Comparison of ENCODE assay signal across 13 cellular contexts in genomic region chr1:218983848-218984247, GRCh38.
A peak's percentile ranks its signal among the peaks of the same experiment; 100 is the strongest.
DNase-seq lines count a peak whose midpoint lies in the region; ATAC-seq, FAIRE-seq and TF ChIP-seq lines count a peak whose summit lies in the region.
"Had no signal": no experiment of that assay in that cellular context is flagged by ENCODE, and none has a peak within 500 bp of the region (broad histone marks: within the 10 kb centered on the region; RNA-seq: fewer than 3 reads in every experiment).

No MANE protein-coding gene starts in this region.

- no peaks in the 10 kb centered on the region for H3K9me3 ChIP-seq in BE2C
- no peaks in the 10 kb centered on the region for H3K9me3 ChIP-seq in OCI-LY7 (ENCODE audit: low read length)
- H3K9me3 ChIP-seq: right lobe of liver had no signal

- H2AFZ ChIP-seq in OCI-LY7 (ENCODE audit: low read length) = no peak overlapping the region; the same call in 1 of the 2 replicates

- no peak overlapping the region for H3K4me2 ChIP-seq in OCI-LY7 (ENCODE audit: low read length)

- no peaks in the 10 kb centered on the region for H4K20me1 ChIP-seq in OCI-LY7 (ENCODE audit: insufficient read depth, low read length)

- no peaks in the 10 kb centered on the region for H3K79me2 ChIP-seq in OCI-LY7 (ENCODE audit: insufficient read depth, low read depth, low read length)

- H3K36me3 ChIP-seq in BE2C = no peaks in the 10 kb centered on the region
- H3K36me3 ChIP-seq in OCI-LY7 (ENCODE audit: insufficient read depth, low read length) = no peaks in the 10 kb centered on the region
- H3K36me3 ChIP-seq: right lobe of liver had no signal

- H3K4me3 Mint-ChIP-seq in glutamatergic neuron (ENCODE audit: unreplicated experiment) = no peak overlapping the region
- H3K4me3 Mint-ChIP-seq: activated CD8-positive, alpha-beta T cell treated with anti-CD3 and anti-CD28 coated beads for 36 hours had no signal

- no peak for FAIRE-seq in GM12892 (lab: Jason Lieb, UNC)

- POLR2A ChIA-PET in OCI-LY7 (lab: Charles Lee) = no interaction called here

- H3K4me1 ChIP-seq in BE2C = no peaks in the 10 kb centered on the region
- no peaks in the 10 kb centered on the region for H3K4me1 ChIP-seq in OCI-LY7 (ENCODE audit: insufficient read depth, low read length, poor library complexity, severe bottlenecking)

- no peaks in the 10 kb centered on the region for H3K4me1 Mint-ChIP-seq in glutamatergic neuron (ENCODE audit: low read depth, unreplicated experiment)

- H3K4me3 ChIP-seq in BE2C (ENCODE audit: low read depth, low read length) (no peak overlapping the region), OCI-LY7 (ENCODE audit: low read depth, low read length, poor library complexity, severe bottlenecking) (no peak overlapping the region)
- H3K4me3 ChIP-seq: lung, right lobe of liver had no signal

- H3K27ac ChIP-seq in OCI-LY7 (ENCODE audit: low read depth, low read length, poor library complexity, severe bottlenecking) = no peak overlapping the region
- H3K27ac ChIP-seq: right lobe of liver had no signal

- intact Hi-C loops in OCI-LY7 (cut with micrococcal nuclease; ENCODE audit: unreplicated experiment) = no loop called here

- DNase-seq in BE2C = peak; percentile 36
- peak; percentile 2 for DNase-seq in OCI-LY7 (ENCODE audit: low spot score)
- peak; percentile 40 for DNase-seq in glutamatergic neuron
- DNase-seq in activated CD8-positive, alpha-beta memory T cell treated with anti-CD3 and anti-CD28 coated beads, Interleukin-2, amount 50 U/mL, for 48 hours = no peak
- DNase-seq in nucleus accumbens (lab: John Stamatoyannopoulos, UW) = no peak
- DNase-seq in COLO829 (ENCODE audit: low spot score) = no peak
- DNase-seq in GM12892 (ENCODE audit: insufficient read length) = no peak
- DNase-seq: activated CD8-positive, alpha-beta T cell treated with anti-CD3 and anti-CD28 coated beads for 36 hours; anterior cingulate cortex; NCI-H1417 treated with DMSO at 0.1 percent for 48 hours; right lobe of liver had no signal

- CTCF ChIA-PET in OCI-LY7 (lab: Charles Lee; ENCODE audit: unreplicated experiment) = no interaction called here

- no peaks in the 10 kb centered on the region for H3K9me3 Mint-ChIP-seq in glutamatergic neuron (ENCODE audit: unreplicated experiment)

- no peaks in the 10 kb centered on the region for H3K27me3 Mint-ChIP-seq in glutamatergic neuron (ENCODE audit: unreplicated experiment)
- H3K27me3 Mint-ChIP-seq: activated CD8-positive, alpha-beta T cell treated with anti-CD3 and anti-CD28 coated beads for 36 hours had no signal

- no peak overlapping the region for H3K27ac Mint-ChIP-seq in glutamatergic neuron (ENCODE audit: unreplicated experiment)
- H3K27ac Mint-ChIP-seq: activated CD8-positive, alpha-beta T cell treated with anti-CD3 and anti-CD28 coated beads for 36 hours had no signal

- H3K9me2 ChIP-seq in OCI-LY7 (ENCODE audit: insufficient read depth, low read length) = no peaks in the 10 kb centered on the region

- no peaks in the 10 kb centered on the region for H3K27me3 ChIP-seq in BE2C
- H3K27me3 ChIP-seq: right lobe of liver had no signal

- TF ChIP-seq CTCF in BE2C (IDR thresholded peaks at IDR 0.05; ENCODE audit: low read depth, low read length) = peak; percentile 54
- TF ChIP-seq CTCF in OCI-LY7 (conservative IDR thresholded peaks at IDR 0.05; ENCODE audit: low read length) = peak; percentile 51; the same call in 1 of the 2 replicates
- peak; percentile 48 for TF ChIP-seq CTCF in glutamatergic neuron (IDR thresholded peaks at IDR 0.05; ENCODE audit: partially characterized antibody, unreplicated experiment)

- BruUV-seq in OCI-LY7 (replicated peaks; lab: Mats Ljungman, UMichigan) = no TSS peak

- no peak for TF ChIP-seq POLR2A in GM12892 (IDR thresholded peaks at IDR 0.05; ENCODE audit: low read depth, low read length)

- ATAC-seq in GM21529 (IDR thresholded peaks at IDR 0.05; ENCODE audit: unreplicated experiment) = peak; percentile 53
- ATAC-seq: activated CD8-positive, alpha-beta T cell treated with anti-CD3 and anti-CD28 coated beads for 36 hours had no signal

- no peaks in the 10 kb centered on the region for H3K36me3 Mint-ChIP-seq in glutamatergic neuron (ENCODE audit: unreplicated experiment)

Comparison
In these comparisons a context has a peak if more than half of its experiments do, and no peak if none do; other contexts are left out.
1. DNase-seq: peak in BE2C (single experiment), OCI-LY7 (single experiment) and glutamatergic neuron (single experiment); none in activated CD8-positive, alpha-beta memory T cell treated with anti-CD3 and anti-CD28 coated beads, Interleukin-2, amount 50 U/mL, for 48 hours (single experiment), nucleus accumbens (0 of 56), COLO829 (single experiment) and GM12892 (single experiment).
2. Peak in every context shown above with its lines, with median percentiles within 50 percentile points of each other: CTCF ChIP-seq.